16 cellular contexts compared by ENCODE assay signal in the genomic region with DNA sequence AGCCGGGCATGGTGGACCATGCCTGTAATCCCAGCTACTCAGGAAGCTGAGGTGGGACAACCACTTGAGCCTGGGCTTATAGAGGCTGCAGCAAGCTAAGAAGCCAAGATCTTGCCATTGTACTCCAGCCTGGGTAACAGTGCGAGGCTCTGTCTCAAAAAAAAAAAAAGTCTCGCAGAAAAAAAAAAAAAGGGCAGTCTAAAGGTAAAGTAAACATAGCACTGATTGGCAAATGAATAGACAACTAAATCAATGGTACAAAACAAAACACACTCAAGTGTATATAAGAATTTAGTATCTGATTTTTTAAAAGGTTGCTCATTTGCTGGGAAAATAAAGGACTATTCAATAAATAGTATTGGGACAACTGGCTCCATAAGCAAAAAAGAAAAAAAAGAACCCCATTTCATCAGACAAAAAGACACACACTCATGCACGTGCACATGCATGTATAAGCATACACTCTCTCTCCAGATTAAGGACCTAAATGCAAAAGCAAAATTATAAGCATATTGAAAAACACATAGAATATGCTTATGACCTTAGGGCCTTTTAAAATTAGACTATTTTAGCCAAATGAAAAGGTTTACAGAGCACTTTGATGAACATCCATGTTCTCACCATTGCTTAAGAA. TPM values are rescaled to one million over a fixed set of nuclear protein-coding genes. Genes with fewer than 3 reads are reported as not detected.
DNase-seq lines count a peak whose midpoint lies in the region; ATAC-seq, FAIRE-seq and TF ChIP-seq lines count a peak whose summit lies in the region.
"Had no signal": no experiment of that assay in that cellular context is flagged by ENCODE, and none has a peak within 500 bp of the region (broad histone marks: within the 10 kb centered on the region; RNA-seq: fewer than 3 reads in every experiment).

No MANE protein-coding gene starts in this region.

- POLR2A ChIA-PET in HepG2 (lab: Yijun Ruan, JAX) = interaction anchor here (0.7 to 2.0 kb wide), 6 partner anchors 12 to 135 kb away, joined by 3 to 7 read pairs (median 4); no protein-coding TSS in a partner anchor
- POLR2A ChIA-PET in WTC11 (lab: Charles Lee) = no interaction called here

- no peak for TF ChIP-seq RAD21 in HepG2 (CRISPR knock-in tag; IDR thresholded peaks at IDR 0.05)

- peaks cover 70% of the 10 kb centered on the region for H4K20me1 ChIP-seq in HepG2 (ENCODE audit: insufficient read depth, low read length)

- H3K4me1 Mint-ChIP-seq in stimulated activated naive CD8-positive, alpha-beta T cell treated with anti-CD3 and anti-CD28 coated beads, Interleukin-15, Interleukin-2, amounts not matched to agents 100 ng/mL and 50 ng/mL, for 24 hours (ENCODE audit: low read depth) = peaks cover 92% of the 10 kb centered on the region
- H3K4me1 Mint-ChIP-seq in activated naive CD8-positive, alpha-beta T cell (ENCODE audit: low read depth) = peaks cover 84% of the 10 kb centered on the region
- H3K4me1 Mint-ChIP-seq in WTC11 = peaks cover 13% of the 10 kb centered on the region

- peaks cover 70% of the 10 kb centered on the region for H3K36me3 Mint-ChIP-seq in stimulated activated naive CD8-positive, alpha-beta T cell treated with anti-CD3 and anti-CD28 coated beads, Interleukin-15, Interleukin-2, amounts not matched to agents 100 ng/mL and 50 ng/mL, for 24 hours (ENCODE audit: low read depth)
- H3K36me3 Mint-ChIP-seq in activated naive CD8-positive, alpha-beta T cell = peaks cover 13% of the 10 kb centered on the region
- H3K36me3 Mint-ChIP-seq in WTC11 = no peaks in the 10 kb centered on the region

- DNase-seq in stimulated activated naive CD8-positive, alpha-beta T cell treated with anti-CD3 and anti-CD28 coated beads, Interleukin-15, Interleukin-2, amounts not matched to agents 100 U/mL and 50 U/mL, for 24 hours = no peak
- DNase-seq in HepG2 (ENCODE audit: low spot score) (peak; percentile 42), vagina (ENCODE audit: extremely low spot score in 2 of 2) (no peak), transverse colon (no peak), WTC11 (ENCODE audit: low spot score) (no peak)
- DNase-seq: activated CD4-positive, CD25-positive, alpha-beta regulatory T cell; body of pancreas; foreskin fibroblast; NCI-H1092; NCI-H82; SW 1271; testis had no signal

- peaks cover 4% of the 10 kb centered on the region for H3K9me3 Mint-ChIP-seq in stimulated activated naive CD8-positive, alpha-beta T cell treated with anti-CD3 and anti-CD28 coated beads, Interleukin-15, Interleukin-2, amounts not matched to agents 100 ng/mL and 50 ng/mL, for 24 hours
- H3K9me3 Mint-ChIP-seq in activated naive CD8-positive, alpha-beta T cell (ENCODE audit: low read depth) = no peaks in the 10 kb centered on the region
- H3K9me3 Mint-ChIP-seq in WTC11 = peaks cover 4% of the 10 kb centered on the region

- H3K9me3 ChIP-seq in HepG2 (ENCODE audit: low read length) (no peaks in the 10 kb centered on the region), vagina (no peaks in the 10 kb centered on the region), transverse colon (no peaks in the 10 kb centered on the region)
- H3K9me3 ChIP-seq: body of pancreas, testis had no signal

- peak; percentile 23 for FAIRE-seq in HepG2 (lab: Jason Lieb, UNC)

- no TSS peak for BruUV-seq in HepG2 (replicated peaks; lab: Mats Ljungman, UMichigan)

- TF ChIP-seq EP300 in HepG2 (IDR thresholded peaks at IDR 0.05; ENCODE audit: low read depth in 2 of 2, low read length in 2 of 2) = peak in 1 of 2 experiments; percentile 53; a peak in 2 of 4 replicates
- TF ChIP-seq EP300 in HepG2 (CRISPR knock-in tag; IDR thresholded peaks at IDR 0.05; ENCODE audit: borderline replicate concordance) = no peak
- no peak for TF ChIP-seq EP300 in transverse colon (IDR thresholded peaks at IDR 0.05; ENCODE audit: low read depth)

- peak overlapping the region; percentile 96 for H3K4me3 Mint-ChIP-seq in stimulated activated naive CD8-positive, alpha-beta T cell treated with anti-CD3 and anti-CD28 coated beads, Interleukin-15, Interleukin-2, amounts not matched to agents 100 ng/mL and 50 ng/mL, for 24 hours
- H3K4me3 Mint-ChIP-seq in activated naive CD8-positive, alpha-beta T cell = peak overlapping the region; percentile 100
- H3K4me3 Mint-ChIP-seq in WTC11 = no peak overlapping the region
- H3K4me3 Mint-ChIP-seq: natural killer cell treated with Interleukin-12 subunit alpha and Interleukin-12 subunit beta and Interleukin-15 and Interleukin-18, amount 100 ng/mL, for 72 hours had no signal

- no peak overlapping the region for H2AFZ ChIP-seq in HepG2 (ENCODE audit: low read length)

- 22% methylated on average over 4 of the region's 4 CpGs for WGBS in HepG2 (ENCODE audit: low lambda C conversion rate)
- 40 to 50% methylated on average over 3 to 4 of the region's 4 CpGs for WGBS in transverse colon (ENCODE audit: low coverage in 1 of 2), 2 donors

- H3K27ac ChIP-seq in HepG2 (ENCODE audit: extremely low read length, insufficient read depth, low read length) = peak overlapping the region; percentile 35
- H3K27ac ChIP-seq in vagina = peak overlapping the region; percentile 4
- H3K27ac ChIP-seq in transverse colon = no peak overlapping the region
- H3K27ac ChIP-seq: body of pancreas, testis had no signal

- TF ChIP-seq CTCF in HepG2 (CRISPR knock-in tag; IDR thresholded peaks at IDR 0.05) (no peak), vagina (IDR thresholded peaks at IDR 0.05) (no peak), transverse colon (IDR thresholded peaks at IDR 0.05) (no peak), WTC11 (IDR thresholded peaks at IDR 0.05) (no peak)

- H3K4me1 ChIP-seq in HepG2 (ENCODE audit: insufficient read depth, low read length) (peaks cover 79% of the 10 kb centered on the region), vagina (peaks cover 87% of the 10 kb centered on the region), transverse colon (peaks cover 5 to 56% (median 29%) of the 10 kb centered on the region in 4 donors)

- in situ Hi-C loops in HepG2 (cut with HindIII; ENCODE audit: extremely low pct_ligation_motif_present, low pct_unique_long_range_greater_than_20kb) = loop anchor here (25.0 kb wide), 1 partner anchor 873 kb away; no protein-coding TSS in a partner anchor
- in situ Hi-C loops in transverse colon (cut with MboI; ENCODE audit: low pct_ligation_motif_present in 1 of 4, low pct_unique_long_range_greater_than_20kb in 1 of 4, low sequenced_read_pairs in 3 of 4) = loop anchor here in 2 of 4 donors (10.0 to 25.0 kb wide), 2 partner anchors 206 to 873 kb away; no protein-coding TSS in a partner anchor

- H3K4me2 ChIP-seq in HepG2 (ENCODE audit: low read depth, low read length) = peak overlapping the region; percentile 79

- TF ChIP-seq POLR2A in HepG2 (IDR thresholded peaks at IDR 0.05; ENCODE audit: insufficient read depth in 1 of 2, low read depth in 2 of 2, low read length in 2 of 2) (no peak), vagina (IDR thresholded peaks at IDR 0.05) (no peak), transverse colon (IDR thresholded peaks at IDR 0.05) (no peak)

- peak overlapping the region in 2 of 3 experiments; percentile 6 to 24; a peak in 3 of 6 replicates for H3K4me3 ChIP-seq in HepG2 (replicated peaks in 1 of 3; ENCODE audit: insufficient read depth in 1 of 3, low read depth in 2 of 3, low read length in 3 of 3)
- H3K4me3 ChIP-seq in vagina = peak overlapping the region in 1 of 2 donors; percentile 11
- peak overlapping the region in 1 of 4 donors; percentile 17 for H3K4me3 ChIP-seq in transverse colon
- H3K4me3 ChIP-seq: body of pancreas, testis had no signal

- no peaks in the 10 kb centered on the region for H3K27me3 Mint-ChIP-seq in stimulated activated naive CD8-positive, alpha-beta T cell treated with anti-CD3 and anti-CD28 coated beads, Interleukin-15, Interleukin-2, amounts not matched to agents 100 ng/mL and 50 ng/mL, for 24 hours
- H3K27me3 Mint-ChIP-seq in activated naive CD8-positive, alpha-beta T cell = no peaks in the 10 kb centered on the region
- H3K27me3 Mint-ChIP-seq in WTC11 (ENCODE audit: low read depth) = no peaks in the 10 kb centered on the region
- H3K27me3 Mint-ChIP-seq: natural killer cell treated with Interleukin-12 subunit alpha and Interleukin-12 subunit beta and Interleukin-15 and Interleukin-18, amount 100 ng/mL, for 72 hours had no signal

- H3K27me3 ChIP-seq in HepG2 (ENCODE audit: control insufficient read depth in 1 of 2, insufficient read depth in 2 of 2, low read length in 2 of 2) (no peaks in the 10 kb centered on the region; a peak in 2 of 5 replicates), vagina (no peaks in the 10 kb centered on the region), transverse colon (no peaks in the 10 kb centered on the region)
- H3K27me3 ChIP-seq: body of pancreas, testis had no signal

- H3K36me3 ChIP-seq in HepG2 (replicated peaks in 1 of 2; ENCODE audit: control insufficient read depth in 1 of 2, insufficient read depth in 2 of 2, low read length in 2 of 2) = peaks cover 4 to 19% of the 10 kb centered on the region in 2 experiments
- no peaks in the 10 kb centered on the region for H3K36me3 ChIP-seq in vagina
- H3K36me3 ChIP-seq in transverse colon = no peaks in the 10 kb centered on the region

- H3K27ac Mint-ChIP-seq in stimulated activated naive CD8-positive, alpha-beta T cell treated with anti-CD3 and anti-CD28 coated beads, Interleukin-15, Interleukin-2, amounts not matched to agents 100 ng/mL and 50 ng/mL, for 24 hours = peak overlapping the region; percentile 21
- peak overlapping the region; percentile 62 for H3K27ac Mint-ChIP-seq in activated naive CD8-positive, alpha-beta T cell
- no peak overlapping the region for H3K27ac Mint-ChIP-seq in WTC11
- H3K27ac Mint-ChIP-seq: natural killer cell treated with Interleukin-12 subunit alpha and Interleukin-12 subunit beta and Interleukin-15 and Interleukin-18, amount 100 ng/mL, for 72 hours had no signal

- ATAC-seq in stimulated activated naive CD8-positive, alpha-beta T cell treated with anti-CD3 and anti-CD28 coated beads, Interleukin-15, Interleukin-2, amounts not matched to agents 100 U/mL and 50 U/mL, for 24 hours = no peak
- ATAC-seq in HepG2 (peak; percentile 56), HG03571 (IDR thresholded peaks at IDR 0.05; ENCODE audit: unreplicated experiment) (no peak), WTC11 (no peak)
- ATAC-seq: body of pancreas; natural killer cell treated with Interleukin-12 subunit alpha and Interleukin-12 subunit beta and Interleukin-15 and Interleukin-18, amount 100 ng/mL, for 72 hours had no signal

- no peak overlapping the region for H3K9ac ChIP-seq in HepG2 (ENCODE audit: insufficient read depth, low read depth, low read length)

- intact Hi-C loops in HepG2 (cut with micrococcal nuclease; ENCODE audit: unreplicated experiment) (no loop called here), vagina (cut with DNase I) (no loop called here), transverse colon (cut with DNase I; ENCODE audit: low total_unique reads) (no loop called here)

- peaks cover 98% of the 10 kb centered on the region for H3K79me2 ChIP-seq in HepG2 (ENCODE audit: insufficient read depth, low read length)

- CTCF ChIA-PET in HepG2 (lab: Yijun Ruan, JAX; ENCODE audit: low intra/inter-chr PET ratio, low total read pairs) (no interaction called here), WTC11 (lab: Charles Lee) (no interaction called here)

RNA-seq across cellular contexts. Expression of gene IL6ST, which starts 5.7 kb away (rescaled TPM):
- total RNA-seq in HepG2 (2016; rRNA removed; fragmentation: Illumina TruSeq; extraction: Trizol) (161 and 166 TPM in 2 replicates), vagina (312 TPM), transverse colon (100 to 1,000 TPM in 3 of 4 donors, 10 to 100 TPM in 1; 51.3 to 179 (median 136) TPM), WTC11 (2021) (8.4 to 10.8 TPM (median 9.6 TPM) in 3 replicates)
- 14.7 and 15.1 TPM in 2 replicates for total RNA-seq in HepG2 (2016; cell fraction: cytosol; rRNA removed; fragmentation: Illumina TruSeq; extraction: Trizol; ENCODE audit: low read depth)
- 168 TPM in 2 replicates for total RNA-seq in HepG2 (2016; cell fraction: insoluble cytoplasmic fraction; rRNA removed; fragmentation: Illumina TruSeq; extraction: Trizol)
- 65.8 and 71.7 TPM in 2 replicates for total RNA-seq in HepG2 (2016; cell fraction: membrane; rRNA removed; fragmentation: Illumina TruSeq; extraction: Trizol)
- total RNA-seq in HepG2 (2016; cell fraction: nucleus; rRNA removed; fragmentation: Illumina TruSeq; extraction: Trizol) = 163 and 201 TPM in 2 replicates
- 57.9 and 66.6 TPM in 2 replicates for polyA plus RNA-seq in HepG2 (2011; rRNA removed)
- 31.2 and 65.6 TPM in 2 replicates for polyA plus RNA-seq in HepG2 (2011; cell fraction: cytosol; rRNA removed)
- 23.4 and 30.7 TPM in 2 replicates for polyA plus RNA-seq in HepG2 (2011; cell fraction: nucleus; rRNA removed)
- 51.0 and 78.1 TPM in 2 replicates for polyA plus RNA-seq in HepG2 (2012)
- polyA plus RNA-seq in HepG2 (2016; cell fraction: cytosol; fragmentation: Illumina TruSeq; extraction: Trizol; ENCODE audit: low read depth) = 2.0 and 2.1 TPM in 2 replicates
- polyA plus RNA-seq in HepG2 (2016; cell fraction: insoluble cytoplasmic fraction; fragmentation: Illumina TruSeq; extraction: Trizol; ENCODE audit: low read depth) = 43.1 and 49.7 TPM in 2 replicates
- 9.8 and 10.4 TPM in 2 replicates for polyA plus RNA-seq in HepG2 (2016; cell fraction: membrane; fragmentation: Illumina TruSeq; extraction: Trizol; ENCODE audit: low read depth)
- polyA plus RNA-seq in HepG2 (2016; cell fraction: nucleus; fragmentation: Illumina TruSeq; extraction: Trizol; ENCODE audit: insufficient read depth, low read depth) = 83.2 and 85.6 TPM in 2 replicates
- 72.6 and 124 TPM in 2 replicates for polyA minus RNA-seq in HepG2 (2011; rRNA and poly(A)+ RNA removed; ENCODE audit: low replicate concordance)
- polyA minus RNA-seq in HepG2 (2011; cell fraction: cytosol; rRNA and poly(A)+ RNA removed) = 241 and 268 TPM in 2 replicates
- 145 and 264 TPM in 2 replicates for polyA minus RNA-seq in HepG2 (2011; cell fraction: nucleus; rRNA and poly(A)+ RNA removed)

Comparison
In these comparisons a context has a peak if more than half of its experiments do, and no peak if none do; other contexts are left out.
1. H3K27ac ChIP-seq: peak in HepG2 (single experiment) and vagina (single experiment); none in transverse colon (0 of 4).